In genomic region chr2:241986836-241987641, GRCh38 we compare ENCODE assay signal across 19 cellular contexts.
A peak's percentile ranks its signal among the peaks of the same experiment; 100 is the strongest.
DNase-seq lines count a peak whose midpoint lies in the region; ATAC-seq and TF ChIP-seq lines count a peak whose summit lies in the region.
"Had no signal": no experiment of that assay in that cellular context is flagged by ENCODE, and none has a peak within 500 bp of the region (broad histone marks: within the 10 kb centered on the region; RNA-seq: fewer than 3 reads in every experiment).

No MANE protein-coding gene starts in this region.

- no peaks in the 10 kb centered on the region for H3K9me3 Mint-ChIP-seq in central memory CD8-positive, alpha-beta T cell
- H3K9me3 Mint-ChIP-seq in memory B cell, result peaks cover 15% of the 10 kb centered on the region

- no peak overlapping the region for H3K4me3 ChIP-seq in upper lobe of left lung

- TF ChIP-seq EP300 in upper lobe of left lung (IDR thresholded peaks at IDR 0.05), result no peak

- H3K27ac ChIP-seq in upper lobe of left lung, result no peak overlapping the region
- H3K27ac ChIP-seq: C4-2B, HL-60, KMS-11 had no signal

- no peaks in the 10 kb centered on the region for H3K9me3 ChIP-seq in upper lobe of left lung

- 83 to 86% methylated on average over 38 to 43 of the region's 43 CpGs for WGBS in upper lobe of left lung, 2 donors

- H3K4me3 Mint-ChIP-seq in central memory CD8-positive, alpha-beta T cell, result no peak overlapping the region
- H3K4me3 Mint-ChIP-seq in memory B cell, result no peak overlapping the region

- TF ChIP-seq CTCF in upper lobe of left lung (IDR thresholded peaks at IDR 0.05), result no peak

- no peak for TF ChIP-seq POLR2A in upper lobe of left lung (IDR thresholded peaks at IDR 0.05)

- H3K4me1 Mint-ChIP-seq in central memory CD8-positive, alpha-beta T cell, result peaks cover 22% of the 10 kb centered on the region
- H3K4me1 Mint-ChIP-seq in memory B cell, result peaks cover 35% of the 10 kb centered on the region

- no peaks in the 10 kb centered on the region for H3K36me3 ChIP-seq in upper lobe of left lung

- ATAC-seq in central memory CD8-positive, alpha-beta T cell (replicated peaks; ENCODE audit: extremely low read depth, poor library complexity, severe bottlenecking), result no peak
- ATAC-seq in memory B cell (ENCODE audit: low read depth), result no peak
- ATAC-seq in upper lobe of left lung (ENCODE audit: low FRiP score in 2 of 2), result peak; percentile 58 to 61
- ATAC-seq: Right ventricle myocardium inferior had no signal

- H3K27me3 ChIP-seq in upper lobe of left lung, result no peaks in the 10 kb centered on the region

- H3K36me3 Mint-ChIP-seq in central memory CD8-positive, alpha-beta T cell (ENCODE audit: insufficient read depth), result peaks cover 8% of the 10 kb centered on the region
- peaks cover 16% of the 10 kb centered on the region for H3K36me3 Mint-ChIP-seq in memory B cell

- H3K4me1 ChIP-seq in upper lobe of left lung, result no peaks in the 10 kb centered on the region

- H3K27ac Mint-ChIP-seq in central memory CD8-positive, alpha-beta T cell (ENCODE audit: low read depth), result peak overlapping the region; percentile 96
- peak overlapping the region; percentile 93 for H3K27ac Mint-ChIP-seq in memory B cell

- no peaks in the 10 kb centered on the region for H3K27me3 Mint-ChIP-seq in central memory CD8-positive, alpha-beta T cell
- no peaks in the 10 kb centered on the region for H3K27me3 Mint-ChIP-seq in memory B cell

- DNase-seq in activated CD8-positive, alpha-beta memory T cell treated with anti-CD3 and anti-CD28 coated beads, Interleukin-2, amount 50 U/mL, for 48 hours, result peak; percentile 45
- DNase-seq in activated CD8-positive, alpha-beta memory T cell treated with anti-CD3 and anti-CD28 coated beads, Interleukin-2, amount 50 U/mL, for 4 hours, result no peak
- no peak for DNase-seq in central memory CD8-positive, alpha-beta T cell (ENCODE audit: low spot score in 2 of 2)
- no peak for DNase-seq in memory B cell (ENCODE audit: low spot score in 2 of 2)
- no peak for DNase-seq in upper lobe of left lung
- DNase-seq in dermis blood vessel endothelial cell, result no peak
- DNase-seq in NCI-H345 treated with DMSO at 0.1 percent for 48 hours (lab: John Stamatoyannopoulos, UW; ENCODE audit: unreplicated experiment), result no peak
- DNase-seq in activated T-cell treated with anti-CD3 and anti-CD28 coated beads, Interleukin-2, amount 50 U/mL, for 48 hours, result no peak
- DNase-seq: 8988T, DMS53, NCI-H1105 treated with DMSO at 0.1 percent for 48 hours, NCI-H187, NCI-H2171, NCI-H510A, NCI-H82 had no signal

Comparison
In these comparisons a context has a peak if more than half of its experiments do, and no peak if none do; other contexts are left out.
1. ATAC-seq: peak in upper lobe of left lung (2 of 2); none in central memory CD8-positive, alpha-beta T cell (single experiment) and memory B cell (single experiment).